In the genomic region with DNA sequence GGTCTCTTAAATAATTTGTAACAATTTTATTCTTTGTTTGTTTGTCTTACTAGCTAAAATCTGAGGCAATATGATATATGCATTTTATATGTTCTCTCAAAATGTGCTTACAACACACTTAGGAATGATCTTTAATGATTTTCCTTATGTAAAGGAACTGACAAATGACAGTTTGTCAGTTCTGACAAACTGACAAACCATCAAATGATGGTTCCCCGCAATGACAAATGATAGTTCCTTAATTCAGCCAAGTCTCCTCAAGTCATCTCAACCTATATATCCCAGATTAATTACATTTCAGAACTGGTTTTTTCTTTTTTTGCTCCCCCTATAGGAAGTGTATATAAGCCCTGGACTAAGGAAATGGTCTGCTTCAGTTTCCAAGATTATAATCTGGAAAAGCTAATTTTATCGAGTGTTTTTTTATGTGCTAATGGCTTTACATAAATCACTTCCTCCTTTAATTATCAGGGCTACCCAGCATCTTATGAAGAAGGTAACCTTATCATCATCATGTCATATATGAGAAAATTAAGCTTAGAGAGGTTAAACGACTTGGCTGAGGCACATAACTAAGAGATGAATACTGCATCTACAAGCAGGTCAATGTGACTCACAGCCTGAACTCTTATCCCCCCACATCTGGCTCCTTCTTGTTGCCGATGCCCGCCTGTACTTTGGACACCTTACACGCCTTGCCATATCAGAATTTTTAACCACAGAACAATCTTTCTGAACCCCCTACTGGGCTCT, we compare ENCODE assay signal across 1 cellular context.
TF ChIP-seq lines count a peak whose summit lies in the region.

No MANE protein-coding gene starts in this region.

TF ChIP-seq in K562, 482 proteins besides CTCF, POLR2A, EP300 and RAD21 (continued from another document and continues in another):
- TF ChIP-seq, protein P1, sequence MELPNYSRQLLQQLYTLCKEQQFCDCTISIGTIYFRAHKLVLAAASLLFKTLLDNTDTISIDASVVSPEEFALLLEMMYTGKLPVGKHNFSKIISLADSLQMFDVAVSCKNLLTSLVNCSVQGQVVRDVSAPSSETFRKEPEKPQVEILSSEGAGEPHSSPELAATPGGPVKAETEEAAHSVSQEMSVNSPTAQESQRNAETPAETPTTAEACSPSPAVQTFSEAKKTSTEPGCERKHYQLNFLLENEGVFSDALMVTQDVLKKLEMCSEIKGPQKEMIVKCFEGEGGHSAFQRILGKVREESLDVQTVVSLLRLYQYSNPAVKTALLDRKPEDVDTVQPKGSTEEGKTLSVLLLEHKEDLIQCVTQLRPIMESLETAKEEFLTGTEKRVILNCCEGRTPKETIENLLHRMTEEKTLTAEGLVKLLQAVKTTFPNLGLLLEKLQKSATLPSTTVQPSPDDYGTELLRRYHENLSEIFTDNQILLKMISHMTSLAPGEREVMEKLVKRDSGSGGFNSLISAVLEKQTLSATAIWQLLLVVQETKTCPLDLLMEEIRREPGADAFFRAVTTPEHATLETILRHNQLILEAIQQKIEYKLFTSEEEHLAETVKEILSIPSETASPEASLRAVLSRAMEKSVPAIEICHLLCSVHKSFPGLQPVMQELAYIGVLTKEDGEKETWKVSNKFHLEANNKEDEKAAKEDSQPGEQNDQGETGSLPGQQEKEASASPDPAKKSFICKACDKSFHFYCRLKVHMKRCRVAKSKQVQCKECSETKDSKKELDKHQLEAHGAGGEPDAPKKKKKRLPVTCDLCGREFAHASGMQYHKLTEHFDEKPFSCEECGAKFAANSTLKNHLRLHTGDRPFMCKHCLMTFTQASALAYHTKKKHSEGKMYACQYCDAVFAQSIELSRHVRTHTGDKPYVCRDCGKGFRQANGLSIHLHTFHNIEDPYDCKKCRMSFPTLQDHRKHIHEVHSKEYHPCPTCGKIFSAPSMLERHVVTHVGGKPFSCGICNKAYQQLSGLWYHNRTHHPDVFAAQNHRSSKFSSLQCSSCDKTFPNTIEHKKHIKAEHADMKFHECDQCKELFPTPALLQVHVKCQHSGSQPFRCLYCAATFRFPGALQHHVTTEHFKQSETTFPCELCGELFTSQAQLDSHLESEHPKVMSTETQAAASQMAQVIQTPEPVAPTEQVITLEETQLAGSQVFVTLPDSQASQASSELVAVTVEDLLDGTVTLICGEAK (IDR thresholded peaks at IDR 0.05), result no peak
- TF ChIP-seq, protein P1 (CRISPR knock-in tag; IDR thresholded peaks at IDR 0.05), result no peak
- TF ChIP-seq ZNF140 (CRISPR knock-in tag; IDR thresholded peaks at IDR 0.05) (no peak), RFX1 (IDR thresholded peaks at IDR 0.05) (no peak), ZC3H4 (CRISPR knock-in tag; IDR thresholded peaks at IDR 0.05; ENCODE audit: borderline replicate concordance) (no peak), ZNF445 (CRISPR knock-in tag; IDR thresholded peaks at IDR 0.05; ENCODE audit: low read depth) (no peak), RCOR1 (IDR thresholded peaks at IDR 0.05; ENCODE audit: borderline replicate concordance in 1 of 2, low read depth in 2 of 2, low read length in 2 of 2) (peak in 1 of 2 experiments; percentile 38; a peak in 2 of 4 replicates), PPARD (CRISPR knock-in tag; IDR thresholded peaks at IDR 0.05) (no peak), XRCC4 (IDR thresholded peaks at IDR 0.05; ENCODE audit: extremely low read depth, insufficient read depth, insufficient read length) (no peak), ETV5 (CRISPR knock-in tag; IDR thresholded peaks at IDR 0.05; ENCODE audit: low read depth) (no peak), BDP1 (IDR thresholded peaks at IDR 0.05; ENCODE audit: insufficient read depth, insufficient read length) (no peak), TAL1 (IDR thresholded peaks at IDR 0.05) (peak; percentile 43), U2AF2 (optimal IDR thresholded peaks at IDR 0.05; ENCODE audit: low read depth, low read length) (no peak), ZFP30 (CRISPR knock-in tag; IDR thresholded peaks at IDR 0.05; ENCODE audit: borderline replicate concordance) (no peak), PURB (CRISPR knock-in tag; IDR thresholded peaks at IDR 0.05; ENCODE audit: low read depth) (no peak), ZNF311 (CRISPR knock-in tag; IDR thresholded peaks at IDR 0.05) (no peak), TAF1 (IDR thresholded peaks at IDR 0.05; ENCODE audit: control insufficient read depth, extremely low read depth, insufficient read depth, low read length, severe bottlenecking) (no peak), CBFA2T2 (conservative IDR thresholded peaks at IDR 0.05) (peak; percentile 71), ELF2 (CRISPR knock-in tag; IDR thresholded peaks at IDR 0.05) (no peak), CTBP1 (IDR thresholded peaks at IDR 0.05; ENCODE audit: borderline replicate concordance) (peak; percentile 59; the same call in 1 of the 2 replicates), RBM39 (optimal IDR thresholded peaks at IDR 0.05; ENCODE audit: low read depth, low read length) (no peak), PML (IDR thresholded peaks at IDR 0.05; ENCODE audit: low read length) (peak; percentile 34; the same call in 1 of the 2 replicates), JUND (IDR thresholded peaks at IDR 0.05; ENCODE audit: borderline replicate concordance, low read depth, low read length) (peak; percentile 52; the same call in 1 of the 2 replicates), JUND (tag; IDR thresholded peaks at IDR 0.05; ENCODE audit: borderline replicate concordance, low read depth, low read length) (no peak), NCOA1 (IDR thresholded peaks at IDR 0.05; ENCODE audit: low read depth) (no peak), PTTG1 (tag; IDR thresholded peaks at IDR 0.05; ENCODE audit: low read depth) (no peak), FOSL1 (tag; conservative IDR thresholded peaks at IDR 0.05) (peak; percentile 72), NCOR1 (IDR thresholded peaks at IDR 0.05) (0 out of 2 replicates have a peak, but pooled peaks have one; percentile 33), SMARCC2 (IDR thresholded peaks at IDR 0.05; ENCODE audit: low read depth) (0 out of 2 replicates have a peak, but pooled peaks have one; percentile 53), TRIM24 (IDR thresholded peaks at IDR 0.05) (0 out of 4 replicates have a peak, but pooled peaks of 1 of the 2 experiments have one; percentile 13)
- TF ChIP-seq, protein P2, sequence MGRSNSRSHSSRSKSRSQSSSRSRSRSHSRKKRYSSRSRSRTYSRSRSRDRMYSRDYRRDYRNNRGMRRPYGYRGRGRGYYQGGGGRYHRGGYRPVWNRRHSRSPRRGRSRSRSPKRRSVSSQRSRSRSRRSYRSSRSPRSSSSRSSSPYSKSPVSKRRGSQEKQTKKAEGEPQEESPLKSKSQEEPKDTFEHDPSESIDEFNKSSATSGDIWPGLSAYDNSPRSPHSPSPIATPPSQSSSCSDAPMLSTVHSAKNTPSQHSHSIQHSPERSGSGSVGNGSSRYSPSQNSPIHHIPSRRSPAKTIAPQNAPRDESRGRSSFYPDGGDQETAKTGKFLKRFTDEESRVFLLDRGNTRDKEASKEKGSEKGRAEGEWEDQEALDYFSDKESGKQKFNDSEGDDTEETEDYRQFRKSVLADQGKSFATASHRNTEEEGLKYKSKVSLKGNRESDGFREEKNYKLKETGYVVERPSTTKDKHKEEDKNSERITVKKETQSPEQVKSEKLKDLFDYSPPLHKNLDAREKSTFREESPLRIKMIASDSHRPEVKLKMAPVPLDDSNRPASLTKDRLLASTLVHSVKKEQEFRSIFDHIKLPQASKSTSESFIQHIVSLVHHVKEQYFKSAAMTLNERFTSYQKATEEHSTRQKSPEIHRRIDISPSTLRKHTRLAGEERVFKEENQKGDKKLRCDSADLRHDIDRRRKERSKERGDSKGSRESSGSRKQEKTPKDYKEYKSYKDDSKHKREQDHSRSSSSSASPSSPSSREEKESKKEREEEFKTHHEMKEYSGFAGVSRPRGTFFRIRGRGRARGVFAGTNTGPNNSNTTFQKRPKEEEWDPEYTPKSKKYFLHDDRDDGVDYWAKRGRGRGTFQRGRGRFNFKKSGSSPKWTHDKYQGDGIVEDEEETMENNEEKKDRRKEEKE (IDR thresholded peaks at IDR 0.05; ENCODE audit: borderline replicate concordance in 1 of 2, control insufficient read depth in 1 of 2, low read depth in 2 of 2, low read length in 1 of 2), result no peak
- TF ChIP-seq, protein P3, sequence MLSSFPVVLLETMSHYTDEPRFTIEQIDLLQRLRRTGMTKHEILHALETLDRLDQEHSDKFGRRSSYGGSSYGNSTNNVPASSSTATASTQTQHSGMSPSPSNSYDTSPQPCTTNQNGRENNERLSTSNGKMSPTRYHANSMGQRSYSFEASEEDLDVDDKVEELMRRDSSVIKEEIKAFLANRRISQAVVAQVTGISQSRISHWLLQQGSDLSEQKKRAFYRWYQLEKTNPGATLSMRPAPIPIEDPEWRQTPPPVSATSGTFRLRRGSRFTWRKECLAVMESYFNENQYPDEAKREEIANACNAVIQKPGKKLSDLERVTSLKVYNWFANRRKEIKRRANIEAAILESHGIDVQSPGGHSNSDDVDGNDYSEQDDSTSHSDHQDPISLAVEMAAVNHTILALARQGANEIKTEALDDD (IDR thresholded peaks at IDR 0.05), result peak; percentile 93
- TF ChIP-seq, protein P4, sequence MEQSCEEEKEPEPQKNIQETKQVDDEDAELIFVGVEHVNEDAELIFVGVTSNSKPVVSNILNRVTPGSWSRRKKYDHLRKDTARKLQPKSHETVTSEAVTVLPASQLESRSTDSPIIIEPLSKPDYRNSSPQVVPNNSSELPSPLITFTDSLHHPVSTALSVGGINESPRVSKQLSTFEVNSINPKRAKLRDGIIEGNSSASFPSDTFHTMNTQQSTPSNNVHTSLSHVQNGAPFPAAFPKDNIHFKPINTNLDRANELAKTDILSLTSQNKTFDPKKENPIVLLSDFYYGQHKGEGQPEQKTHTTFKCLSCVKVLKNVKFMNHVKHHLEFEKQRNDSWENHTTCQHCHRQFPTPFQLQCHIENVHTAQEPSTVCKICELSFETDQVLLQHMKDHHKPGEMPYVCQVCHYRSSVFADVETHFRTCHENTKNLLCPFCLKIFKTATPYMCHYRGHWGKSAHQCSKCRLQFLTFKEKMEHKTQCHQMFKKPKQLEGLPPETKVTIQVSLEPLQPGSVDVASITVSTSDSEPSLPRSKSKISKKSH (CRISPR knock-in tag; IDR thresholded peaks at IDR 0.05), result no peak
- TF ChIP-seq, protein P5, sequence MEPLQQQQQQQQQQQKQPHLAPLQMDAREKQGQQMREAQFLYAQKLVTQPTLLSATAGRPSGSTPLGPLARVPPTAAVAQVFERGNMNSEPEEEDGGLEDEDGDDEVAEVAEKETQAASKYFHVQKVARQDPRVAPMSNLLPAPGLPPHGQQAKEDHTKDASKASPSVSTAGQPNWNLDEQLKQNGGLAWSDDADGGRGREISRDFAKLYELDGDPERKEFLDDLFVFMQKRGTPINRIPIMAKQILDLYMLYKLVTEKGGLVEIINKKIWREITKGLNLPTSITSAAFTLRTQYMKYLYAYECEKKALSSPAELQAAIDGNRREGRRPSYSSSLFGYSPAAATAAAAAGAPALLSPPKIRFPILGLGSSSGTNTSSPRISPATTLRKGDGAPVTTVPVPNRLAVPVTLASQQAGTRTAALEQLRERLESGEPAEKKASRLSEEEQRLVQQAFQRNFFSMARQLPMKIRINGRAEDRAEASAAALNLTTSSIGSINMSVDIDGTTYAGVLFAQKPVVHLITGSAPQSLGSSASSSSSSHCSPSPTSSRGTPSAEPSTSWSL (CRISPR knock-in tag; IDR thresholded peaks at IDR 0.05; ENCODE audit: borderline replicate concordance), result no peak
- TF ChIP-seq, protein P6, sequence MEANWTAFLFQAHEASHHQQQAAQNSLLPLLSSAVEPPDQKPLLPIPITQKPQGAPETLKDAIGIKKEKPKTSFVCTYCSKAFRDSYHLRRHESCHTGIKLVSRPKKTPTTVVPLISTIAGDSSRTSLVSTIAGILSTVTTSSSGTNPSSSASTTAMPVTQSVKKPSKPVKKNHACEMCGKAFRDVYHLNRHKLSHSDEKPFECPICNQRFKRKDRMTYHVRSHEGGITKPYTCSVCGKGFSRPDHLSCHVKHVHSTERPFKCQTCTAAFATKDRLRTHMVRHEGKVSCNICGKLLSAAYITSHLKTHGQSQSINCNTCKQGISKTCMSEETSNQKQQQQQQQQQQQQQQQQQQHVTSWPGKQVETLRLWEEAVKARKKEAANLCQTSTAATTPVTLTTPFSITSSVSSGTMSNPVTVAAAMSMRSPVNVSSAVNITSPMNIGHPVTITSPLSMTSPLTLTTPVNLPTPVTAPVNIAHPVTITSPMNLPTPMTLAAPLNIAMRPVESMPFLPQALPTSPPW (CRISPR knock-in tag; IDR thresholded peaks at IDR 0.05), result peak; percentile 23; the same call in 1 of the 2 replicates
- TF ChIP-seq, protein P7, sequence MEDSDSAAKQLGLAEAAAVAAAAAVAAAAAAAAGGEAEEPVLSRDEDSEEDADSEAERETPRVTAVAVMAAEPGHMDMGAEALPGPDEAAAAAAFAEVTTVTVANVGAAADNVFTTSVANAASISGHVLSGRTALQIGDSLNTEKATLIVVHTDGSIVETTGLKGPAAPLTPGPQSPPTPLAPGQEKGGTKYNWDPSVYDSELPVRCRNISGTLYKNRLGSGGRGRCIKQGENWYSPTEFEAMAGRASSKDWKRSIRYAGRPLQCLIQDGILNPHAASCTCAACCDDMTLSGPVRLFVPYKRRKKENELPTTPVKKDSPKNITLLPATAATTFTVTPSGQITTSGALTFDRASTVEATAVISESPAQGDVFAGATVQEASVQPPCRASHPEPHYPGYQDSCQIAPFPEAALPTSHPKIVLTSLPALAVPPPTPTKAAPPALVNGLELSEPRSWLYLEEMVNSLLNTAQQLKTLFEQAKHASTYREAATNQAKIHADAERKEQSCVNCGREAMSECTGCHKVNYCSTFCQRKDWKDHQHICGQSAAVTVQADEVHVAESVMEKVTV (CRISPR knock-in tag; IDR thresholded peaks at IDR 0.05), result no peak
